ENCODE assay signal across 8 cellular contexts in the genomic region with DNA sequence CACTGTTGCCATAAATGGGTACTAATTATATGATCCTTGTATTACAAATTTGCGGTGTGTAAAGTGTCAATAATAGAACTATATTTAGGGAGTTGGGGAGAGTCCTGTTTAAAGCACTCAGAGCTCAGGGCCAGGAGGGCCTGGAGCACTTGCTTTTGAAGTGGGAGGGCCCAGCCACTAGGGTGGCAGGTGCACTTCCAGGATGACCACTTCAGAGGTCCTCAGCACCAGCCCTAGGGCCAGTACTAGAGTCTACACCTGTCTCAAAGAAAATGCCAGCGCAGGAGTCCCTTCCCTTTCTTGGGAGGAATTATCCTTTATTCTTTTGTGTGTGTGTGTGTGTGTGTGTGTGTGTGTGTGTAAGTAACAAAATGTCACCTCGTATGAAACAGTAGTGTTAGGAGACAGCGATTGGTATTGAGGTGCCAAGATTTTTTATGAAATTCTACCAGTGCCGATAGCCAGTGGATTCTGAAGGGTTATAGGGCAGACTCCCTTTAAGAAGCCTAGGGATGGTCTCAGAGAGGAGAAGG. TPM values are rescaled to one million over a fixed set of nuclear protein-coding genes. Genes with fewer than 3 reads are reported as not detected.
A peak's percentile ranks its signal among the peaks of the same experiment; 100 is the strongest.
DNase-seq lines count a peak whose midpoint lies in the region; ATAC-seq and TF ChIP-seq lines count a peak whose summit lies in the region.

No MANE protein-coding gene starts in this region.

- no peak for TF ChIP-seq CTCF in CD4-positive, alpha-beta T cell (IDR thresholded peaks at IDR 0.05)
- no peak for TF ChIP-seq CTCF in chondrocyte (IDR thresholded peaks at IDR 0.05)
- no peak for TF ChIP-seq CTCF in neural crest cell (conservative IDR thresholded peaks at IDR 0.05)

- no peaks in the 10 kb centered on the region for H3K36me3 Mint-ChIP-seq in CD4-positive, alpha-beta T cell (ENCODE audit: low read depth)
- H3K36me3 Mint-ChIP-seq in chondrocyte (ENCODE audit: low read depth) (no peaks in the 10 kb centered on the region), neural crest cell (ENCODE audit: low read depth) (no peaks in the 10 kb centered on the region)

- H3K27ac ChIP-seq in CD4-positive, alpha-beta T cell (ENCODE audit: low read depth, low read length) = peak overlapping the region; percentile 60

- H3K27me3 Mint-ChIP-seq in CD4-positive, alpha-beta T cell = no peaks in the 10 kb centered on the region
- H3K27me3 Mint-ChIP-seq in chondrocyte (ENCODE audit: low read depth) (no peaks in the 10 kb centered on the region), neural crest cell (ENCODE audit: low read depth) (no peaks in the 10 kb centered on the region)

- POLR2A ChIA-PET in CD4-positive, alpha-beta T cell (lab: Charles Lee) = interaction anchor here (0.9 to 3.9 kb wide), 11 partner anchors 9 to 222 kb away, joined by 3 to 36 read pairs (median 5); a partner anchor contains a TSS

- DNase-seq in CD4-positive, alpha-beta T cell = no peak
- DNase-seq in NCI-H2029 (lab: John Stamatoyannopoulos, UW) (peak; percentile 51), chondrocyte (ENCODE audit: low spot score) (no peak), neural crest cell (ENCODE audit: low read depth, low spot score) (no peak), NOMO-1 treated with dmso at 0.1 percent for 144 hours (lab: John Stamatoyannopoulos, UW; ENCODE audit: unreplicated experiment) (no peak), DMS153 treated with DMSO at 0.1 percent for 48 hours (lab: John Stamatoyannopoulos, UW; ENCODE audit: unreplicated experiment) (no peak)
- DNase-seq in activated CD4-positive, CD25-positive, alpha-beta regulatory T cell treated with anti-CD3 and anti-CD28 coated beads, Interleukin-2, amount 50 U/mL, for 72 hours = no peak

- peak overlapping the region; percentile 67 for H3K27ac Mint-ChIP-seq in CD4-positive, alpha-beta T cell
- peak overlapping the region; percentile 75 for H3K27ac Mint-ChIP-seq in chondrocyte (ENCODE audit: unreplicated experiment)
- peak overlapping the region; percentile 83 for H3K27ac Mint-ChIP-seq in neural crest cell (ENCODE audit: unreplicated experiment)

- H3K9me3 Mint-ChIP-seq in CD4-positive, alpha-beta T cell = no peaks in the 10 kb centered on the region
- H3K9me3 Mint-ChIP-seq in chondrocyte (ENCODE audit: low read depth) = no peaks in the 10 kb centered on the region
- no peaks in the 10 kb centered on the region for H3K9me3 Mint-ChIP-seq in neural crest cell

- peaks cover 45% of the 10 kb centered on the region for H3K4me1 Mint-ChIP-seq in CD4-positive, alpha-beta T cell (ENCODE audit: low read depth)
- peaks cover 33% of the 10 kb centered on the region for H3K4me1 Mint-ChIP-seq in chondrocyte (ENCODE audit: low read depth)
- peaks cover 61% of the 10 kb centered on the region for H3K4me1 Mint-ChIP-seq in neural crest cell

- CTCF ChIA-PET in CD4-positive, alpha-beta T cell (lab: Charles Lee) = interaction anchor here (0.6 to 6.9 kb wide), 27 partner anchors 9 to 236 kb away, joined by 3 to 216 read pairs (median 6); a partner anchor contains a TSS

- intact Hi-C loops in CD4-positive, alpha-beta T cell (cut with DNase I, micrococcal nuclease) = loop anchor here (1.0 to 5.0 kb wide), 3 partner anchors 32 to 389 kb away; a partner anchor contains a TSS

- no peaks in the 10 kb centered on the region for H3K9me3 ChIP-seq in CD4-positive, alpha-beta T cell (ENCODE audit: control insufficient read depth, low read length)

- no peak for ATAC-seq in CD4-positive, alpha-beta T cell (ENCODE audit: poor library complexity)
- no peak for ATAC-seq in HG02884 (IDR thresholded peaks at IDR 0.05; ENCODE audit: unreplicated experiment)

- H3K27me3 ChIP-seq in CD4-positive, alpha-beta T cell (ENCODE audit: control insufficient read depth, insufficient read depth, low read length) = no peaks in the 10 kb centered on the region

- peak overlapping the region; percentile 78 for H3K4me3 Mint-ChIP-seq in CD4-positive, alpha-beta T cell
- H3K4me3 Mint-ChIP-seq in chondrocyte (ENCODE audit: unreplicated experiment) (peak overlapping the region; percentile 62), neural crest cell (peak overlapping the region; percentile 60)

RNA-seq across cellular contexts. Expression of a gene that starts 31.9 kb away (rescaled TPM):
- 10 to 100 TPM; 87.0 to 90.1 TPM for total RNA-seq in CD4-positive, alpha-beta T cell
- total RNA-seq in chondrocyte (24.4 to 30.0 TPM (median 26.1 TPM) in 3 replicates), neural crest cell (43.1 and 48.2 TPM in 2 replicates)
